8 cellular contexts compared by ENCODE assay signal in the genomic region with DNA sequence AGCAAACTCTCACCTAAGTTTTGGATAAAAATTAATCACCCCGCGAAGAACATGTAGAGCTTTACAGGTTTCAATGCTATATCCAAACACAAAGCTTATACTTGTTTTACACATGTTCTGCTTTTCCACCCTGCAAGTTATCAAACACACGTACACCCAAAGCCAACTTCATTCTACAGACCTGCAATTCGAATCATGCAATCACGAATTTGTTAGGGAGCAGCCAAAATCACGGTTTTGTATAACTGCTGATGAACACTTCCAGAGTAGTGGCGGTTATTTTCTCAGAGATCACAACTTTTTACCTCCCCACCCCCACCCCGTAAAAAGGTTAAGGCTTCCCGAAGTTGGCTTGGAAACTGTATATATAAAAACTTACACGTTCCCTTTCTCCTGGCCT. TPM values are rescaled to one million over a fixed set of nuclear protein-coding genes. Genes with fewer than 3 reads are reported as not detected.
DNase-seq lines count a peak whose midpoint lies in the region; ATAC-seq, FAIRE-seq and TF ChIP-seq lines count a peak whose summit lies in the region.

No MANE protein-coding gene starts in this region.

- TF ChIP-seq CTCF in Panc1 (IDR thresholded peaks at IDR 0.05): no peak
- TF ChIP-seq CTCF in pancreas (IDR thresholded peaks at IDR 0.05): no peak

- H3K36me3 ChIP-seq in ES-I3 (ENCODE audit: insufficient read depth, low read length): peaks cover 24% of the 10 kb centered on the region
- peaks cover 40% of the 10 kb centered on the region for H3K36me3 ChIP-seq in Panc1 (ENCODE audit: control insufficient read depth, insufficient read depth, low read length)
- peaks cover 3 to 10% (median 7%) of the 10 kb centered on the region in 3 donors for H3K36me3 ChIP-seq in pancreas

- peak overlapping the region; percentile 98 for H3K9ac ChIP-seq in ES-I3 (ENCODE audit: low read depth, low read length)

- FAIRE-seq in pancreas (lab: Jason Lieb, UNC): no peak

- H3K27ac ChIP-seq in Panc1 (ENCODE audit: low read length) (peak overlapping the region; percentile 82), epithelial cell of prostate (peak overlapping the region; percentile 97), pancreas (peak overlapping the region in 2 of 4 donors; percentile 95 to 96)

- H3K27me3 ChIP-seq in Panc1 (ENCODE audit: control insufficient read depth, insufficient read depth, low read length) (no peaks in the 10 kb centered on the region), pancreas (no peaks in the 10 kb centered on the region)

- intact Hi-C loops in Panc1 (cut with micrococcal nuclease; ENCODE audit: unreplicated experiment) (no loop called here), pancreas (cut with DNase I) (no loop called here)

- in situ Hi-C loops in Panc1 (cut with HindIII; ENCODE audit: low pct_unique_long_range_greater_than_20kb, low sequenced_read_pairs): no loop called here

- H3K4me1 ChIP-seq in ES-I3 (ENCODE audit: insufficient read depth, low read length): peaks cover 20% of the 10 kb centered on the region; the same call in 1 of the 2 replicates
- peaks cover 9% of the 10 kb centered on the region for H3K4me1 ChIP-seq in Panc1 (ENCODE audit: control insufficient read depth, insufficient read depth, low read length)
- H3K4me1 ChIP-seq in pancreas: peaks cover 0 to 36% (median 21%) of the 10 kb centered on the region in 3 donors

- POLR2A ChIA-PET in Panc1 (lab: Charles Lee): no interaction called here

- H3K4me3 ChIP-seq in Panc1 (ENCODE audit: low read depth in 2 of 2, low read length in 2 of 2) (peak overlapping the region; percentile 72 to 95), pancreas (peak overlapping the region; percentile 36 to 79 (median 63))

- DNase-seq in Panc1 (ENCODE audit: low read depth, low spot score) (no peak), epithelial cell of prostate (ENCODE audit: low read depth, low spot score) (no peak), pancreas (no peak), HT-29 (ENCODE audit: low spot score) (no peak), anterior cingulate cortex (lab: John Stamatoyannopoulos, UW) (no peak), HPDE6-E6E7 (ENCODE audit: extremely low spot score) (no peak), MV-4-11 (lab: John Stamatoyannopoulos, UW) (no peak)

- CTCF ChIA-PET in Panc1 (lab: Charles Lee): no interaction called here

- ATAC-seq in Panc1: no peak
- no peak for ATAC-seq in pancreas

- no peaks in the 10 kb centered on the region for H3K9me3 ChIP-seq in ES-I3 (ENCODE audit: control insufficient read depth, insufficient read depth, low read length)
- H3K9me3 ChIP-seq in Panc1 (ENCODE audit: control insufficient read depth, insufficient read depth, low read depth, low read length): no peaks in the 10 kb centered on the region
- no peaks in the 10 kb centered on the region for H3K9me3 ChIP-seq in pancreas

- BruUV-seq in Panc1 (replicated peaks; lab: Mats Ljungman, UMichigan): no TSS peak

- 4 to 6% methylated on average over 10 of the region's 10 CpGs for WGBS in pancreas, 2 donors

RNA-seq across cellular contexts. Expression of gene HMGN1, which starts 1.4 kb away (rescaled TPM):
- 293 TPM for total RNA-seq in Panc1 (2021; ENCODE audit: unreplicated experiment)
- polyA plus RNA-seq in Panc1 (2012; ENCODE audit: insufficient read length): 300 TPM
- 100 to 1,000 TPM in 2 of 6 donors, 10 to 100 TPM in 4; 60.1 to 128 (median 98.1) TPM for total RNA-seq in pancreas
- polyA plus RNA-seq in pancreas: 100 to 1,000 TPM in 1 of 2 donors, 10 to 100 TPM in 1; 89.9 to 140 TPM
- 132 and 165 TPM in 2 replicates for total RNA-seq in HT-29 (2014; rRNA removed; shearing (Covaris generic))

RNA-seq across cellular contexts. Expression of gene BRWD1, which starts 34.1 kb away (rescaled TPM):
- total RNA-seq in Panc1 (2021; ENCODE audit: unreplicated experiment) (26.2 TPM), pancreas (10 to 100 TPM; 19.6 to 31.7 (median 22.8) TPM)
- polyA plus RNA-seq in Panc1 (2012; ENCODE audit: insufficient read length): 10.0 TPM
- 10 to 100 TPM in 1 of 2 donors, 1 to 10 TPM in 1; 7.4 to 12.4 TPM for polyA plus RNA-seq in pancreas
- 11.7 and 12.5 TPM in 2 replicates for total RNA-seq in HT-29 (2014; rRNA removed; shearing (Covaris generic))
